8 cellular contexts compared by ENCODE assay signal in genomic region chr3:157104928-157105652, GRCh38. TPM values are rescaled to one million over a fixed set of nuclear protein-coding genes. Genes with fewer than 3 reads are reported as not detected.
DNase-seq lines count a peak whose midpoint lies in the region; ATAC-seq lines count a peak whose summit lies in the region.

No MANE protein-coding gene starts in this region.

- DNase-seq in DMS53 (lab: John Stamatoyannopoulos, UW) (peak; percentile 53), DMS53 treated with DMSO at 0.1 percent for 48 hours (lab: John Stamatoyannopoulos, UW; ENCODE audit: unreplicated experiment) (no peak), NCI-H2081 treated with DMSO at 0.1 percent for 48 hours (lab: John Stamatoyannopoulos, UW) (peak; percentile 63), NCI-H1694 treated with DMSO at 0.1 percent for 48 hours (lab: John Stamatoyannopoulos, UW) (no peak)
- no peak for DNase-seq in naive thymus-derived CD8-positive, alpha-beta T cell
- DNase-seq in activated CD4-positive, alpha-beta T cell treated with anti-CD3 and anti-CD28 coated beads, Interleukin-2, amount 50 U/mL, for 48 hours: no peak
- no peak for DNase-seq in activated naive CD4-positive, alpha-beta T cell treated with anti-CD3 and anti-CD28 coated beads, Interleukin-2, amount 50 U/mL, for 72 hours (ENCODE audit: low spot score in 2 of 2)

- peak; percentile 73 for ATAC-seq in HG02588 (IDR thresholded peaks at IDR 0.05; ENCODE audit: unreplicated experiment)
- ATAC-seq in naive thymus-derived CD8-positive, alpha-beta T cell: peak; percentile 49 to 63
- no peak for ATAC-seq in activated naive CD4-positive, alpha-beta T cell treated with anti-CD3 and anti-CD28 coated beads, Interleukin-2, amount 50 U/mL, for 72 hours

- H3K27ac Mint-ChIP-seq in naive thymus-derived CD8-positive, alpha-beta T cell: peak overlapping the region in 5 of 10 donors; percentile 37 to 88 (median 72)
- peak overlapping the region in 1 of 2 donors; percentile 36 for H3K27ac Mint-ChIP-seq in activated naive CD4-positive, alpha-beta T cell treated with anti-CD3 and anti-CD28 coated beads, Interleukin-2, amount 50 U/mL, for 72 hours

- H3K9me3 Mint-ChIP-seq in naive thymus-derived CD8-positive, alpha-beta T cell: no peaks in the 10 kb centered on the region
- H3K9me3 Mint-ChIP-seq in activated naive CD4-positive, alpha-beta T cell treated with anti-CD3 and anti-CD28 coated beads, Interleukin-2, amount 50 U/mL, for 72 hours: no peaks in the 10 kb centered on the region

- POLR2A ChIA-PET in naive thymus-derived CD8-positive, alpha-beta T cell (lab: Charles Lee): interaction anchor here (0.6 to 0.9 kb wide), 3 partner anchors 13 to 27 kb away, joined by 3 to 4 read pairs (median 3); no protein-coding TSS in a partner anchor

- no peaks in the 10 kb centered on the region for H3K27me3 Mint-ChIP-seq in naive thymus-derived CD8-positive, alpha-beta T cell

- H3K4me3 Mint-ChIP-seq in naive thymus-derived CD8-positive, alpha-beta T cell: peak overlapping the region in 1 of 10 donors; percentile 2

- peaks cover 0 to 16% (median 13%) of the 10 kb centered on the region in 4 donors for H3K4me1 Mint-ChIP-seq in naive thymus-derived CD8-positive, alpha-beta T cell

- H3K36me3 Mint-ChIP-seq in naive thymus-derived CD8-positive, alpha-beta T cell: no peaks in the 10 kb centered on the region
- peaks cover 0 to 12% of the 10 kb centered on the region in 2 donors for H3K36me3 Mint-ChIP-seq in activated naive CD4-positive, alpha-beta T cell treated with anti-CD3 and anti-CD28 coated beads, Interleukin-2, amount 50 U/mL, for 72 hours

RNA-seq across cellular contexts. Expression of gene CCNL1, which starts 54.9 kb away (rescaled TPM):
- total RNA-seq in naive thymus-derived CD8-positive, alpha-beta T cell: 100 to 1,000 TPM; 385 to 388 TPM
- 10 to 100 TPM; 52.9 to 57.0 (median 54.9) TPM for polyA plus RNA-seq in naive thymus-derived CD8-positive, alpha-beta T cell
- 100 to 1,000 TPM; 260 to 288 TPM for total RNA-seq in activated naive CD4-positive, alpha-beta T cell treated with anti-CD3 and anti-CD28 coated beads, Interleukin-2, amount 50 U/mL, for 72 hours

Comparison
In these comparisons a context has a peak if more than half of its experiments do, and no peak if none do; other contexts are left out.
1. DNase-seq: peak in DMS53 (single experiment) and NCI-H2081 treated with DMSO at 0.1 percent for 48 hours (single experiment); none in DMS53 treated with DMSO at 0.1 percent for 48 hours (single experiment), naive thymus-derived CD8-positive, alpha-beta T cell (0 of 10), activated CD4-positive, alpha-beta T cell treated with anti-CD3 and anti-CD28 coated beads, Interleukin-2, amount 50 U/mL, for 48 hours (0 of 2), NCI-H1694 treated with DMSO at 0.1 percent for 48 hours (single experiment) and activated naive CD4-positive, alpha-beta T cell treated with anti-CD3 and anti-CD28 coated beads, Interleukin-2, amount 50 U/mL, for 72 hours (0 of 2).
2. ATAC-seq: peak in HG02588 (single experiment) and naive thymus-derived CD8-positive, alpha-beta T cell (2 of 2); none in activated naive CD4-positive, alpha-beta T cell treated with anti-CD3 and anti-CD28 coated beads, Interleukin-2, amount 50 U/mL, for 72 hours (0 of 2).